In genomic region chr1:52157582-52157981, GRCh38 we compare ENCODE assay signal across 28 cellular contexts. TPM values are rescaled to one million over a fixed set of nuclear protein-coding genes. Genes with fewer than 3 reads are reported as not detected.
DNase-seq lines count a peak whose midpoint lies in the region; ATAC-seq and TF ChIP-seq lines count a peak whose summit lies in the region.
"Had no signal": no experiment of that assay in that cellular context is flagged by ENCODE, and none has a peak within 500 bp of the region (broad histone marks: within the 10 kb centered on the region; RNA-seq: fewer than 3 reads in every experiment).

No MANE protein-coding gene starts in this region.

- intact Hi-C loops in MCF 10A (cut with micrococcal nuclease) (no loop called here), breast epithelium (cut with DNase I; ENCODE audit: low total_unique reads) (no loop called here), esophagus muscularis mucosa (cut with DNase I) (no loop called here)

- TF ChIP-seq CTCF in MCF 10A (IDR thresholded peaks at IDR 0.05; ENCODE audit: unreplicated experiment) (no peak), breast epithelium (IDR thresholded peaks at IDR 0.05) (no peak), esophagus muscularis mucosa (IDR thresholded peaks at IDR 0.05) (no peak)

- CTCF ChIA-PET in MCF 10A (lab: Yijun Ruan, JAX) = interaction anchor here (0.6 to 1.3 kb wide), 3 partner anchors 30 to 211 kb away, joined by 3 to 8 read pairs (median 4); no protein-coding TSS in a partner anchor
- CTCF ChIA-PET in CD8-positive, alpha-beta memory T cell (lab: Charles Lee) = no interaction called here

- H3K4me1 Mint-ChIP-seq in MCF 10A (ENCODE audit: insufficient read depth, unreplicated experiment) = peaks cover 20% of the 10 kb centered on the region
- H3K4me1 Mint-ChIP-seq in CD8-positive, alpha-beta memory T cell = peaks cover 0 to 18% (median 1%) of the 10 kb centered on the region in 3 donors
- H3K4me1 Mint-ChIP-seq: activated CD4-positive, alpha-beta memory T cell treated with anti-CD3 and anti-CD28 coated beads, Interleukin-2, amount 10 ng/mL, durations not matched to agents 7 days and 5 days; GM23338; neural crest cell had no signal

- H3K4me1 ChIP-seq in breast epithelium = no peaks in the 10 kb centered on the region
- peaks cover 13 to 62% (median 51%) of the 10 kb centered on the region in 4 donors for H3K4me1 ChIP-seq in esophagus muscularis mucosa
- H3K4me1 ChIP-seq in CD8-positive, alpha-beta memory T cell (ENCODE audit: insufficient read depth, low read length) = no peaks in the 10 kb centered on the region

- no peak overlapping the region for H3K4me3 ChIP-seq in breast epithelium
- H3K4me3 ChIP-seq in esophagus muscularis mucosa = no peak overlapping the region
- H3K4me3 ChIP-seq in CD8-positive, alpha-beta memory T cell (ENCODE audit: low read length) = no peak overlapping the region
- H3K4me3 ChIP-seq: A549, gastrocnemius medialis, GM23338, smooth muscle cell, stomach, tibial artery had no signal

- POLR2A ChIA-PET in MCF 10A (lab: Yijun Ruan, JAX) = interaction anchor here (0.8 to 1.1 kb wide), 2 partner anchors 15 to 246 kb away, joined by 3 to 4 read pairs; partner anchors contain the start of genes ORC1 and PRPF38A
- POLR2A ChIA-PET in CD8-positive, alpha-beta memory T cell (lab: Charles Lee) = no interaction called here

- H3K36me3 Mint-ChIP-seq in MCF 10A (ENCODE audit: insufficient read depth, unreplicated experiment) = peaks cover 6% of the 10 kb centered on the region
- peaks cover 0 to 10% (median 2%) of the 10 kb centered on the region in 3 donors for H3K36me3 Mint-ChIP-seq in CD8-positive, alpha-beta memory T cell

- peak overlapping the region; percentile 37 for H3K27ac Mint-ChIP-seq in MCF 10A (ENCODE audit: low read depth, unreplicated experiment)
- H3K27ac Mint-ChIP-seq in CD8-positive, alpha-beta memory T cell = no peak overlapping the region
- H3K27ac Mint-ChIP-seq: activated CD4-positive, alpha-beta memory T cell treated with anti-CD3 and anti-CD28 coated beads, Interleukin-2, amount 10 ng/mL, durations not matched to agents 7 days and 5 days; activated naive CD8-positive, alpha-beta T cell; GM23338 had no signal

- TF ChIP-seq EP300 in esophagus muscularis mucosa (IDR thresholded peaks at IDR 0.05) = no peak

- no peaks in the 10 kb centered on the region for H3K9me3 Mint-ChIP-seq in MCF 10A (ENCODE audit: unreplicated experiment)
- no peaks in the 10 kb centered on the region for H3K9me3 Mint-ChIP-seq in CD8-positive, alpha-beta memory T cell
- H3K9me3 Mint-ChIP-seq: activated CD4-positive, alpha-beta memory T cell treated with anti-CD3 and anti-CD28 coated beads, Interleukin-2, amount 10 ng/mL, durations not matched to agents 7 days and 5 days had no signal

- no peak for ATAC-seq in GM18909 (IDR thresholded peaks at IDR 0.05; ENCODE audit: poor library complexity, unreplicated experiment)
- ATAC-seq: A549, gastrocnemius medialis, GM23338, left cardiac atrium had no signal

- TF ChIP-seq POLR2A in breast epithelium (IDR thresholded peaks at IDR 0.05) (no peak), esophagus muscularis mucosa (IDR thresholded peaks at IDR 0.05; ENCODE audit: low read depth) (no peak)

- BruUV-seq in MCF 10A (replicated peaks; lab: Mats Ljungman, UMichigan) = no TSS peak

- peak; percentile 39 for DNase-seq in MCF 10A (ENCODE audit: unreplicated experiment)
- no peak for DNase-seq in breast epithelium (ENCODE audit: low spot score in 2 of 2)
- DNase-seq in RKO (ENCODE audit: low spot score) = peak; percentile 40
- peak; percentile 50 for DNase-seq in esophagus muscularis mucosa (ENCODE audit: extremely low spot score)
- no peak for DNase-seq in CD8-positive, alpha-beta memory T cell
- DNase-seq in cortex of kidney (lab: John Stamatoyannopoulos, UW) = no peak
- DNase-seq in activated effector memory CD4-positive, alpha-beta T cell treated with anti-CD3 and anti-CD28 coated beads, Interleukin-2, amount 50 U/mL, for 16 hours = no peak
- DNase-seq: activated CD4-positive, alpha-beta memory T cell treated with anti-CD3 and anti-CD28 coated beads, Interleukin-2, amount 10 ng/mL, durations not matched to agents 7 days and 5 days; activated CD4-positive, alpha-beta T cell treated with anti-CD3 and anti-CD28 coated beads for 1 hour; activated CD8-positive, alpha-beta memory T cell treated with anti-CD3 and anti-CD28 coated beads, Interleukin-2, amount 50 U/mL, for 48 hours; DMS79 treated with DMSO at 0.1 percent for 48 hours; gastrocnemius medialis; Karpas-422; left cardiac atrium; NCI-H1048; NCI-H1694; RPMI8226; stimulated activated CD4-positive, alpha-beta T cell treated with anti-CD3 and anti-CD28 coated beads, Interleukin-2, amount 100 ng/mL, for 24 hours; stomach; tibial artery had no signal

- H3K4me3 Mint-ChIP-seq in MCF 10A (ENCODE audit: unreplicated experiment) = no peak overlapping the region
- H3K4me3 Mint-ChIP-seq in CD8-positive, alpha-beta memory T cell = no peak overlapping the region
- H3K4me3 Mint-ChIP-seq: activated CD4-positive, alpha-beta memory T cell treated with anti-CD3 and anti-CD28 coated beads, Interleukin-2, amount 10 ng/mL, durations not matched to agents 7 days and 5 days; activated naive CD8-positive, alpha-beta T cell; GM23338; neural crest cell had no signal

- H3K9me3 ChIP-seq in breast epithelium (no peaks in the 10 kb centered on the region), esophagus muscularis mucosa (no peaks in the 10 kb centered on the region)
- H3K9me3 ChIP-seq in CD8-positive, alpha-beta memory T cell (ENCODE audit: low read length) = no peaks in the 10 kb centered on the region
- H3K9me3 ChIP-seq: A549, gastrocnemius medialis, stomach, tibial artery had no signal

- H3K27me3 ChIP-seq in breast epithelium (no peaks in the 10 kb centered on the region), esophagus muscularis mucosa (no peaks in the 10 kb centered on the region)
- no peaks in the 10 kb centered on the region for H3K27me3 ChIP-seq in CD8-positive, alpha-beta memory T cell (ENCODE audit: insufficient read depth, low read length, poor library complexity, severe bottlenecking)
- H3K27me3 ChIP-seq: gastrocnemius medialis, stomach, tibial artery had no signal

- no peak overlapping the region for H3K27ac ChIP-seq in breast epithelium
- H3K27ac ChIP-seq in esophagus muscularis mucosa (replicated peaks in 1 of 4) = no peak overlapping the region
- H3K27ac ChIP-seq in CD8-positive, alpha-beta memory T cell (ENCODE audit: low read depth, low read length) = no peak overlapping the region
- H3K27ac ChIP-seq: A549, gastrocnemius medialis, HL-60, parathyroid adenoma, stomach, tibial artery had no signal

- H3K27me3 Mint-ChIP-seq in MCF 10A (ENCODE audit: insufficient read depth, unreplicated experiment) = no peaks in the 10 kb centered on the region
- H3K27me3 Mint-ChIP-seq in CD8-positive, alpha-beta memory T cell = peaks cover 0 to 3% of the 10 kb centered on the region in 2 donors
- H3K27me3 Mint-ChIP-seq: activated CD4-positive, alpha-beta memory T cell treated with anti-CD3 and anti-CD28 coated beads, Interleukin-2, amount 10 ng/mL, durations not matched to agents 7 days and 5 days; activated naive CD8-positive, alpha-beta T cell had no signal

- WGBS in esophagus muscularis mucosa = 96% methylated on average over 2 of the region's 2 CpGs

- H3K36me3 ChIP-seq in breast epithelium = no peaks in the 10 kb centered on the region
- no peaks in the 10 kb centered on the region for H3K36me3 ChIP-seq in esophagus muscularis mucosa
- no peaks in the 10 kb centered on the region for H3K36me3 ChIP-seq in CD8-positive, alpha-beta memory T cell (ENCODE audit: insufficient read depth, low read length)
- H3K36me3 ChIP-seq: gastrocnemius medialis, stomach, tibial artery had no signal

RNA-seq across cellular contexts. Expression of gene ZFYVE9, which starts 15.7 kb away (rescaled TPM):
- total RNA-seq in MCF 10A (2022) (21.9 and 23.9 TPM in 2 replicates), breast epithelium (10 to 100 TPM; 31.1 to 44.3 (median 32.8) TPM), esophagus muscularis mucosa (10 to 100 TPM; 38.1 to 54.8 (median 40.9) TPM)
- 1 to 10 TPM; 4.4 to 4.7 TPM for total RNA-seq in CD8-positive, alpha-beta memory T cell
- 3.2 TPM for polyA plus RNA-seq in CD8-positive, alpha-beta memory T cell

Comparison
In these comparisons a context has a peak if more than half of its experiments do, and no peak if none do; other contexts are left out.
1. DNase-seq: peak in MCF 10A (single experiment), RKO (single experiment) and esophagus muscularis mucosa (single experiment); none in breast epithelium (0 of 2), CD8-positive, alpha-beta memory T cell (0 of 5), cortex of kidney (single experiment) and activated effector memory CD4-positive, alpha-beta T cell treated with anti-CD3 and anti-CD28 coated beads, Interleukin-2, amount 50 U/mL, for 16 hours (single experiment).